8 cellular contexts compared by ENCODE assay signal in genomic region chr1:24384251-24385090, GRCh38. TPM values are rescaled to one million over a fixed set of nuclear protein-coding genes. Genes with fewer than 3 reads are reported as not detected.
DNase-seq lines count a peak whose midpoint lies in the region; ATAC-seq and TF ChIP-seq lines count a peak whose summit lies in the region.

No MANE protein-coding gene starts in this region.

- H3K4me1 ChIP-seq in adipocyte (ENCODE audit: control insufficient read depth, insufficient read depth, low read length) (peaks cover 18% of the 10 kb centered on the region), mucosa of descending colon (ENCODE audit: low read depth) (peaks cover 18% of the 10 kb centered on the region), uterus (no peaks in the 10 kb centered on the region)

- H3K4me3 ChIP-seq in adipocyte (ENCODE audit: low read length), result no peak overlapping the region
- H3K4me3 ChIP-seq in mucosa of descending colon, result no peak overlapping the region
- H3K4me3 ChIP-seq in uterus, result no peak overlapping the region

- H3K27ac ChIP-seq in uterus, result no peak overlapping the region

- H3K9me3 ChIP-seq in adipocyte (ENCODE audit: control insufficient read depth, low read length), result no peaks in the 10 kb centered on the region
- no peaks in the 10 kb centered on the region for H3K9me3 ChIP-seq in mucosa of descending colon
- H3K9me3 ChIP-seq in uterus, result no peaks in the 10 kb centered on the region

- H3K9ac ChIP-seq in adipocyte (ENCODE audit: low read length), result no peak overlapping the region

- H3K27me3 ChIP-seq in adipocyte (replicated peaks; ENCODE audit: control insufficient read depth, insufficient read depth, low read length) (peaks cover 2% of the 10 kb centered on the region), uterus (no peaks in the 10 kb centered on the region)

- DNase-seq in adipocyte (ENCODE audit: low read depth) (peak; percentile 76), mucosa of descending colon (no peak), NCI-H1105 (lab: John Stamatoyannopoulos, UW) (no peak), uterus (no peak), NCI-H345 treated with DMSO at 0.1 percent for 48 hours (lab: John Stamatoyannopoulos, UW; ENCODE audit: unreplicated experiment) (no peak)

- intact Hi-C loops in mucosa of descending colon (cut with DNase I, micrococcal nuclease) (no loop called here), uterus (cut with DNase I; ENCODE audit: low total_unique reads) (no loop called here)

- TF ChIP-seq CTCF in mucosa of descending colon (IDR thresholded peaks at IDR 0.05) (no peak), uterus (IDR thresholded peaks at IDR 0.05) (no peak)

- no peaks in the 10 kb centered on the region for H3K36me3 ChIP-seq in adipocyte (ENCODE audit: control insufficient read depth, insufficient read depth, low read length, severe bottlenecking)
- no peaks in the 10 kb centered on the region for H3K36me3 ChIP-seq in mucosa of descending colon (ENCODE audit: low read depth)
- H3K36me3 ChIP-seq in uterus, result no peaks in the 10 kb centered on the region

- ATAC-seq in GM18870 (IDR thresholded peaks at IDR 0.05; ENCODE audit: unreplicated experiment) (peak; percentile 39), HG03460 (IDR thresholded peaks at IDR 0.05; ENCODE audit: unreplicated experiment) (peak; percentile 61), mucosa of descending colon (peak; percentile 66), HG03280 (IDR thresholded peaks at IDR 0.05; ENCODE audit: unreplicated experiment) (no peak)

- TF ChIP-seq POLR2A in uterus (IDR thresholded peaks at IDR 0.05), result no peak

RNA-seq across cellular contexts. Expression of gene STPG1, which starts 29.1 kb away (rescaled TPM):
- 10 to 100 TPM; 15.9 to 25.4 (median 17.9) TPM for total RNA-seq in mucosa of descending colon
- 10 to 100 TPM in 1 of 4 donors, 1 to 10 TPM in 3; 1.0 to 11.5 (median 4.0) TPM for total RNA-seq in uterus

RNA-seq across cellular contexts. Expression of gene NIPAL3, which starts 31.1 kb away (rescaled TPM):
- 10 to 100 TPM; 38.3 to 52.5 (median 40.7) TPM for total RNA-seq in mucosa of descending colon
- 10 to 100 TPM; 14.2 to 36.8 (median 21.5) TPM for total RNA-seq in uterus
